In genomic region chr19:6807291-6807690, GRCh38 we compare ENCODE assay signal across 21 cellular contexts. TPM values are rescaled to one million over a fixed set of nuclear protein-coding genes. Genes with fewer than 3 reads are reported as not detected.
A peak's percentile ranks its signal among the peaks of the same experiment; 100 is the strongest.
DNase-seq lines count a peak whose midpoint lies in the region; ATAC-seq and TF ChIP-seq lines count a peak whose summit lies in the region.
"Had no signal": no experiment of that assay in that cellular context is flagged by ENCODE, and none has a peak within 500 bp of the region (broad histone marks: within the 10 kb centered on the region; RNA-seq: fewer than 3 reads in every experiment).

No MANE protein-coding gene starts in this region.

- no peaks in the 10 kb centered on the region for H3K9me3 ChIP-seq in CD4-positive, CD25-positive, alpha-beta regulatory T cell (ENCODE audit: control insufficient read depth in 2 of 2, low read length in 2 of 2)
- no peaks in the 10 kb centered on the region for H3K9me3 ChIP-seq in HEK293 (ENCODE audit: control insufficient read depth, insufficient read depth, low read depth, low read length)
- H3K9me3 ChIP-seq: SJSA1 had no signal

- intact Hi-C loops in natural killer cell (cut with micrococcal nuclease) = no loop called here

- H3K36me3 Mint-ChIP-seq in CD4-positive, CD25-positive, alpha-beta regulatory T cell = peaks cover 26% of the 10 kb centered on the region
- H3K36me3 Mint-ChIP-seq in immature natural killer cell (peaks cover 0 to 4% (median 3%) of the 10 kb centered on the region in 3 donors), natural killer cell (no peaks in the 10 kb centered on the region)

- peak overlapping the region in 2 of 4 donors; percentile 16 for H3K4me3 Mint-ChIP-seq in CD4-positive, CD25-positive, alpha-beta regulatory T cell
- H3K4me3 Mint-ChIP-seq in immature natural killer cell (peak overlapping the region in 1 of 5 donors; percentile 10), natural killer cell (no peak overlapping the region)
- H3K4me3 Mint-ChIP-seq: GM23338 had no signal

- CTCF ChIA-PET in HEK293 (lab: Yijun Ruan, JAX) = interaction anchor here (0.7 kb wide), 1 partner anchor 207 kb away, joined by 3 read pairs; no protein-coding TSS in a partner anchor

- H3K27ac Mint-ChIP-seq in CD4-positive, CD25-positive, alpha-beta regulatory T cell = peak overlapping the region in 2 of 3 donors; percentile 9 to 74
- peak overlapping the region; percentile 14 to 85 (median 70) for H3K27ac Mint-ChIP-seq in immature natural killer cell
- H3K27ac Mint-ChIP-seq in natural killer cell = peak overlapping the region; percentile 59 to 71
- H3K27ac Mint-ChIP-seq: GM23338 had no signal

- H3K27ac ChIP-seq in CD4-positive, CD25-positive, alpha-beta regulatory T cell (ENCODE audit: insufficient read depth, low read length, poor library complexity, severe bottlenecking) = no peak overlapping the region
- H3K27ac ChIP-seq in HEK293 (ENCODE audit: extremely low read depth, low read depth, low read length) = no peak overlapping the region
- H3K27ac ChIP-seq: KMS-11, SJSA1 had no signal

- no peak for TF ChIP-seq CTCF in HEK293 (tag by site-specific recombination; IDR thresholded peaks at IDR 0.05)
- no peak for TF ChIP-seq CTCF in natural killer cell (IDR thresholded peaks at IDR 0.05)

- DNase-seq in CD4-positive, CD25-positive, alpha-beta regulatory T cell = no peak
- DNase-seq in immature natural killer cell (no peak), natural killer cell (no peak), NCI-H524 (lab: John Stamatoyannopoulos, UW) (no peak), hepatic stellate cell (ENCODE audit: low spot score) (no peak), NCI-H187 (lab: John Stamatoyannopoulos, UW) (no peak)
- DNase-seq: C1 segment of cervical spinal cord, MM.1S, NCI-H2029 treated with DMSO at 0.1 percent for 48 hours, NCI-H446 treated with DMSO at 0.1 percent for 48 hours, NCI-H526 treated with DMSO at 0.1 percent for 48 hours, Right ventricle myocardium superior, RPMI8226 had no signal

- peaks cover 16% of the 10 kb centered on the region for H3K36me3 ChIP-seq in CD4-positive, CD25-positive, alpha-beta regulatory T cell (ENCODE audit: control insufficient read depth, insufficient read depth, low read length)
- no peaks in the 10 kb centered on the region for H3K36me3 ChIP-seq in HEK293 (ENCODE audit: control insufficient read depth in 2 of 2, insufficient read depth in 1 of 2, low read length in 2 of 2)
- H3K36me3 ChIP-seq: HAP-1, SJSA1 had no signal

- no peaks in the 10 kb centered on the region for H3K27me3 ChIP-seq in CD4-positive, CD25-positive, alpha-beta regulatory T cell (ENCODE audit: control insufficient read depth, insufficient read depth, low read length)
- H3K27me3 ChIP-seq: SJSA1 had no signal

- no peak overlapping the region for H3K4me3 ChIP-seq in CD4-positive, CD25-positive, alpha-beta regulatory T cell (ENCODE audit: low read depth, low read length)
- no peak overlapping the region for H3K4me3 ChIP-seq in HEK293 (ENCODE audit: low read depth, low read length)
- H3K4me3 ChIP-seq: GM23338, HAP-1, SJSA1 had no signal

- H3K4me1 Mint-ChIP-seq in CD4-positive, CD25-positive, alpha-beta regulatory T cell = peaks cover 25 to 64% (median 46%) of the 10 kb centered on the region in 4 donors
- H3K4me1 Mint-ChIP-seq in immature natural killer cell (peaks cover 65 to 67% of the 10 kb centered on the region in 2 donors), natural killer cell (peaks cover 52 to 60% of the 10 kb centered on the region in 2 donors)
- H3K4me1 Mint-ChIP-seq: GM23338 had no signal

- no peak for ATAC-seq in CD4-positive, CD25-positive, alpha-beta regulatory T cell (ENCODE audit: low read depth in 2 of 2)
- ATAC-seq in natural killer cell = no peak
- ATAC-seq in GM19023 (IDR thresholded peaks at IDR 0.05; ENCODE audit: unreplicated experiment) = no peak
- ATAC-seq: GM23338 had no signal

- H3K9me3 Mint-ChIP-seq in CD4-positive, CD25-positive, alpha-beta regulatory T cell = peaks cover 0 to 4% (median 0%) of the 10 kb centered on the region in 7 donors
- no peaks in the 10 kb centered on the region for H3K9me3 Mint-ChIP-seq in immature natural killer cell
- no peaks in the 10 kb centered on the region for H3K9me3 Mint-ChIP-seq in natural killer cell
- H3K9me3 Mint-ChIP-seq: IgD-negative memory B cell had no signal

- no peaks in the 10 kb centered on the region for H3K27me3 Mint-ChIP-seq in CD4-positive, CD25-positive, alpha-beta regulatory T cell
- H3K27me3 Mint-ChIP-seq in immature natural killer cell (ENCODE audit: low read depth in 3 of 3) (peaks cover 0 to 5% (median 2%) of the 10 kb centered on the region in 3 donors), natural killer cell (ENCODE audit: low read depth in 2 of 2) (no peaks in the 10 kb centered on the region)
- H3K27me3 Mint-ChIP-seq: IgD-negative memory B cell had no signal

- POLR2A ChIA-PET in HEK293 (lab: Yijun Ruan, JAX) = interaction anchor here (0.6 kb wide), 1 partner anchor 546 kb away, joined by 3 read pairs; no protein-coding TSS in a partner anchor

- H3K4me1 ChIP-seq in CD4-positive, CD25-positive, alpha-beta regulatory T cell (ENCODE audit: control insufficient read depth, insufficient read depth, low read length, poor library complexity, severe bottlenecking) = peaks cover 17% of the 10 kb centered on the region
- H3K4me1 ChIP-seq in HEK293 (ENCODE audit: control insufficient read depth, insufficient read depth, low read length) = no peaks in the 10 kb centered on the region
- H3K4me1 ChIP-seq: HAP-1, SJSA1 had no signal

TF ChIP-seq in HEK293, 187 proteins besides CTCF, POLR2A, EP300 and RAD21:
- TF ChIP-seq ZNF610 (tag by site-specific recombination; IDR thresholded peaks at IDR 0.05; ENCODE audit: borderline replicate concordance) = peak; percentile 97
- TF ChIP-seq ZNF580 (tag by site-specific recombination; IDR thresholded peaks at IDR 0.05) = no peak
TF ChIP-seq in HEK293: peak in this region for 1.

RNA-seq across cellular contexts. Expression of gene VAV1, which starts 34.8 kb away (rescaled TPM):
- 117 TPM for total RNA-seq in CD4-positive, CD25-positive, alpha-beta regulatory T cell
- polyA plus RNA-seq in CD4-positive, CD25-positive, alpha-beta regulatory T cell = 10 to 100 TPM; 14.8 to 24.2 (median 21.8) TPM
- 10 to 100 TPM; 19.4 to 44.8 (median 22.8) TPM for polyA plus RNA-seq in immature natural killer cell
- 100 to 1,000 TPM; 141 to 167 (median 164) TPM for total RNA-seq in natural killer cell
- total RNA-seq: SJSA1 had no signal
- polyA plus RNA-seq: AG04450 had no signal

RNA-seq across cellular contexts. Expression of gene SH2D3A, which starts 40.1 kb away (rescaled TPM):
- 46.2 TPM for total RNA-seq in CD4-positive, CD25-positive, alpha-beta regulatory T cell
- polyA plus RNA-seq in CD4-positive, CD25-positive, alpha-beta regulatory T cell = 10 to 100 TPM; 19.5 to 26.5 (median 22.1) TPM
- polyA plus RNA-seq in immature natural killer cell = 10 to 100 TPM in 1 of 3 donors, 1 to 10 TPM in 2; 7.4 to 13.6 (median 7.7) TPM
- total RNA-seq in natural killer cell = 10 to 100 TPM; 14.6 to 20.1 (median 15.3) TPM
- total RNA-seq: Right ventricle myocardium superior, SJSA1 had no signal
- polyA plus RNA-seq: AG04450 had no signal
